ENCODE assay signal across 9 cellular contexts in the genomic region with DNA sequence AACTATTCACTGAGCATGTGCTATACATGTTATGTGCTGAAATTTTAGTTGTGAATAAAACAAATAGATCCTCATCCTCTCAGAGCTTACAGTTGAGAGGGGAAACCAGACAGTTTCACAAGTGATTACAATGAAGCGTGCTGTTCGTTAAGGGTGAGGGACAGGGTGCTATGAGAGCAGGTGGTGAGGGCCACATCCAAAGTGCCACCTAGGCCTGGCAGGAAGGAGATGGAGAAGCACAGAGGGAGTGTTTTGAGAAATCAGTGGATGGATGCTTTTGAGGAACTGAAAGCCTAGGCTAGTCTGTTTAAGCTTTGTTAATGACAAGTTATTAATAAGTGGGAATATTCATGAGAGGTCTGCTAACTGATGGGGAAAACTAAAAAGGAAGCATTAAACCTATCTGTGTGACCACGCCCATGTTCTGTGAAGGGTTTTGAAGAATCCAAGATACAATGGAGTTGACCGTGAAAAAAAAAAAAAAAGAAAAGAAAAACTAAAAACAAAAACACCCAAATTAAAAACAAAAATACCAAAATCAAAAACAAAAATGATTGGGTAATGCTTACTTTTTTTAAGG. TPM values are rescaled to one million over a fixed set of nuclear protein-coding genes. Genes with fewer than 3 reads are reported as not detected.
DNase-seq lines count a peak whose midpoint lies in the region; ATAC-seq and TF ChIP-seq lines count a peak whose summit lies in the region.
"Had no signal": no experiment of that assay in that cellular context is flagged by ENCODE, and none has a peak within 500 bp of the region (broad histone marks: within the 10 kb centered on the region; RNA-seq: fewer than 3 reads in every experiment).

No MANE protein-coding gene starts in this region.

- intact Hi-C loops in mucosa of descending colon (cut with DNase I, micrococcal nuclease) (no loop called here), head of caudate nucleus (cut with DNase I) (no loop called here)

- ATAC-seq in GM19025 (IDR thresholded peaks at IDR 0.05; ENCODE audit: low read depth, unreplicated experiment) (peak; percentile 68), HG02623 (IDR thresholded peaks at IDR 0.05; ENCODE audit: unreplicated experiment) (peak; percentile 54), mucosa of descending colon (peak; percentile 21)

- H3K4me3 ChIP-seq in NB4 (ENCODE audit: low read depth, low read length) (no peak overlapping the region), mucosa of descending colon (no peak overlapping the region)

- H3K36me3 ChIP-seq in mucosa of descending colon (ENCODE audit: low read depth): no peaks in the 10 kb centered on the region

- DNase-seq in NB4 (ENCODE audit: low read depth) (peak; percentile 28), mucosa of descending colon (no peak), H4 (ENCODE audit: low spot score) (no peak), ecto neural progenitor cell (ENCODE audit: low spot score) (no peak), head of caudate nucleus (no peak)
- DNase-seq: activated CD4-positive, CD25-positive, alpha-beta regulatory T cell treated with anti-CD3 and anti-CD28 coated beads, Interleukin-2, amount 50 U/mL, for 72 hours; NCI-H187 treated with DMSO at 0.1 percent for 48 hours had no signal

- peaks cover 26% of the 10 kb centered on the region for H3K4me1 ChIP-seq in mucosa of descending colon (ENCODE audit: low read depth)

- TF ChIP-seq POLR2A in NB4 (IDR thresholded peaks at IDR 0.05; ENCODE audit: extremely low read depth, insufficient read length): no peak

- TF ChIP-seq CTCF in NB4 (IDR thresholded peaks at IDR 0.05; ENCODE audit: low read depth, low read length) (no peak), mucosa of descending colon (IDR thresholded peaks at IDR 0.05) (no peak)

- H3K9me3 ChIP-seq in mucosa of descending colon: no peaks in the 10 kb centered on the region

RNA-seq across cellular contexts. Expression of a gene that starts 7.3 kb away (rescaled TPM):
- total RNA-seq in mucosa of descending colon: 10 to 100 TPM; 41.9 to 89.3 (median 83.7) TPM
- 27.0 and 36.1 TPM in 2 replicates for total RNA-seq in H4 (2014; rRNA removed; shearing (Covaris generic))
